15 cellular contexts compared by ENCODE assay signal in genomic region chr6:113511100-113511499, GRCh38.
DNase-seq lines count a peak whose midpoint lies in the region; ATAC-seq and TF ChIP-seq lines count a peak whose summit lies in the region.
"Had no signal": no experiment of that assay in that cellular context is flagged by ENCODE, and none has a peak within 500 bp of the region (broad histone marks: within the 10 kb centered on the region; RNA-seq: fewer than 3 reads in every experiment).

No MANE protein-coding gene starts in this region.

- H2AFZ ChIP-seq in osteoblast (ENCODE audit: low read length), result no peak overlapping the region

- no peaks in the 10 kb centered on the region for H3K27me3 ChIP-seq in osteoblast (ENCODE audit: insufficient read depth, low read length)
- H3K27me3 ChIP-seq in right lobe of liver, result no peaks in the 10 kb centered on the region
- H3K27me3 ChIP-seq: BLaER1 treated with 17β-estradiol and CSF1 and Interleukin-3, amounts not matched to agents 10 nM and 100 nM had no signal

- H3K4me1 ChIP-seq in osteoblast (ENCODE audit: insufficient read depth, low read length) (no peaks in the 10 kb centered on the region), right lobe of liver (no peaks in the 10 kb centered on the region)

- no peak overlapping the region for H3K27ac ChIP-seq in osteoblast (ENCODE audit: low read depth, low read length)
- H3K27ac ChIP-seq in right lobe of liver, result no peak overlapping the region
- H3K27ac ChIP-seq: BLaER1 treated with 17β-estradiol and CSF1 and Interleukin-3, amounts not matched to agents 10 nM and 100 nM had no signal

- TF ChIP-seq CTCF in osteoblast (IDR thresholded peaks at IDR 0.05; ENCODE audit: extremely low read depth, low read depth, low read length) (no peak), right lobe of liver (IDR thresholded peaks at IDR 0.05) (no peak)

- no peak overlapping the region for H3K4me2 ChIP-seq in osteoblast (ENCODE audit: insufficient read depth, low read length)
- H3K4me2 ChIP-seq: BLaER1 treated with 17β-estradiol and CSF1 and Interleukin-3, amounts not matched to agents 10 nM and 100 nM had no signal

- WGBS in right lobe of liver (ENCODE audit: insufficient coverage, low coverage, low lambda C conversion rate, missing lambda C conversion rate), result 56% methylated on average over 2 of the region's 2 CpGs

- no peak overlapping the region for H3K4me3 ChIP-seq in osteoblast (ENCODE audit: insufficient read depth, low read length)
- H3K4me3 ChIP-seq in right lobe of liver, result no peak overlapping the region
- H3K4me3 ChIP-seq: BLaER1 treated with 17β-estradiol and CSF1 and Interleukin-3, amounts not matched to agents 10 nM and 100 nM had no signal

- TF ChIP-seq POLR2A in right lobe of liver (IDR thresholded peaks at IDR 0.05), result no peak

- H3K9me3 ChIP-seq in osteoblast (ENCODE audit: low read depth, low read length) (no peaks in the 10 kb centered on the region), right lobe of liver (no peaks in the 10 kb centered on the region)
- H3K9me3 ChIP-seq: BLaER1 treated with 17β-estradiol and CSF1 and Interleukin-3, amounts not matched to agents 10 nM and 100 nM had no signal

- H3K36me3 ChIP-seq in osteoblast (ENCODE audit: insufficient read depth, low read length), result no peaks in the 10 kb centered on the region
- no peaks in the 10 kb centered on the region for H3K36me3 ChIP-seq in right lobe of liver
- H3K36me3 ChIP-seq: BLaER1 treated with 17β-estradiol and CSF1 and Interleukin-3, amounts not matched to agents 10 nM and 100 nM had no signal

- intact Hi-C loops in right lobe of liver (cut with DNase I), result no loop called here

- H3K79me2 ChIP-seq in osteoblast (ENCODE audit: insufficient read depth, low read length), result no peaks in the 10 kb centered on the region

- ATAC-seq in right lobe of liver (no peak), GM21717 (IDR thresholded peaks at IDR 0.05; ENCODE audit: unreplicated experiment) (no peak)

- no peaks in the 10 kb centered on the region for H4K20me1 ChIP-seq in osteoblast (ENCODE audit: insufficient read depth, low read length)
- H4K20me1 ChIP-seq: BLaER1 treated with 17β-estradiol and CSF1 and Interleukin-3, amounts not matched to agents 10 nM and 100 nM had no signal

- DNase-seq in NCI-H146 (lab: John Stamatoyannopoulos, UW), result peak; percentile 13
- no peak for DNase-seq in NCI-H146 treated with DMSO at 0.1 percent for 48 hours (lab: John Stamatoyannopoulos, UW; ENCODE audit: unreplicated experiment)
- DNase-seq in cerebellum (ENCODE audit: low spot score), result peak; percentile 2
- peak; percentile 34 for DNase-seq in osteoblast (ENCODE audit: insufficient read length, low spot score, missing footprints)
- DNase-seq in activated naive CD4-positive, alpha-beta T cell (lab: John Stamatoyannopoulos, UW), result no peak
- DNase-seq in right lobe of liver, result no peak
- DNase-seq: ACHN; CD4-positive, CD25-positive, alpha-beta regulatory T cell; DND-41; GF-D8; GOT3; H9; KG1 had no signal

Comparison
In these comparisons a context has a peak if more than half of its experiments do, and no peak if none do; other contexts are left out.
1. DNase-seq: peak in NCI-H146 (single experiment), cerebellum (single experiment) and osteoblast (single experiment); none in NCI-H146 treated with DMSO at 0.1 percent for 48 hours (single experiment), activated naive CD4-positive, alpha-beta T cell (0 of 4) and right lobe of liver (0 of 3).